In the genomic region with DNA sequence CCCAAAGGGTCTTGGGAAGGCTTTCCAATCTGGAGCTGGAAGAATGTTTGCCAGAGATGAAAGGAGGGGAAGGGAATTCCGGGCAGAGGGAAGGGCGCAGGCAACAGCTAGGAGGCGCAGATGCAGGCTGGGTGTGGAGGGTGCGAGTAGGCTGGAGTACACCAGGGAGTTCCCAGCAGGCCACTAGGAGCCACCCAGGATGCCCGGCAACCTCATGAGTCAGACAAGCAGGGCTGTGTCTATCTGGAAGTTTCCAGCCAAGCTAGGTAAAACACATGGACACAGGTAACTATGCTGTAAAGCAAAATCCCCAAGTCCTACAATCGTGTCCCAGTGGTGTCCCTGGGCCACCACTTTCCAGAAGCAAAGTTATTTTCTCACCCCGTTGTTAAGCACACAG, we compare ENCODE assay signal across 10 cellular contexts. TPM values are rescaled to one million over a fixed set of nuclear protein-coding genes. Genes with fewer than 3 reads are reported as not detected.
A peak's percentile ranks its signal among the peaks of the same experiment; 100 is the strongest.
DNase-seq lines count a peak whose midpoint lies in the region; TF ChIP-seq lines count a peak whose summit lies in the region.
"Had no signal": no experiment of that assay in that cellular context is flagged by ENCODE, and none has a peak within 500 bp of the region (broad histone marks: within the 10 kb centered on the region; RNA-seq: fewer than 3 reads in every experiment).

No MANE protein-coding gene starts in this region.

- no peak for TF ChIP-seq CTCF in testis (IDR thresholded peaks at IDR 0.05)

- H3K27ac Mint-ChIP-seq in activated CD4-positive, alpha-beta T cell treated with anti-CD3 and anti-CD28 coated beads, Interleukin-2, amount 10 ng/mL, durations not matched to agents 24 days and 14 days: peak overlapping the region; percentile 78
- no peak overlapping the region for H3K27ac Mint-ChIP-seq in activated CD4-positive, alpha-beta memory T cell treated with anti-CD3 and anti-CD28 coated beads, Interleukin-2, amount 10 ng/mL, durations not matched to agents 7 days and 5 days

- H3K27me3 ChIP-seq in iPS-15b (ENCODE audit: control insufficient read depth, insufficient read depth, low read length) (peaks cover 40% of the 10 kb centered on the region), testis (no peaks in the 10 kb centered on the region)

- peak overlapping the region; percentile 24 for H3K9ac ChIP-seq in iPS-15b (ENCODE audit: low read depth, low read length)

- CTCF ChIA-PET in activated CD4-positive, alpha-beta memory T cell treated with anti-CD3 and anti-CD28 coated beads, Interleukin-2, amount 10 ng/mL, durations not matched to agents 7 days and 5 days (lab: Charles Lee): no interaction called here

- H3K9me3 ChIP-seq in iPS-15b (ENCODE audit: control insufficient read depth, insufficient read depth, low read length): no peaks in the 10 kb centered on the region
- H3K9me3 ChIP-seq in testis: no peaks in the 10 kb centered on the region

- TF ChIP-seq POLR2A in testis (IDR thresholded peaks at IDR 0.05): no peak

- in situ Hi-C loops in KBM-7 (cut with MboI; ENCODE audit: low pct_unique_long_range_greater_than_20kb, low sequenced_read_pairs): no loop called here

- POLR2A ChIA-PET in activated CD4-positive, alpha-beta memory T cell treated with anti-CD3 and anti-CD28 coated beads, Interleukin-2, amount 10 ng/mL, durations not matched to agents 7 days and 5 days (lab: Charles Lee): interaction anchor here (1.1 to 5.6 kb wide), 3 partner anchors 13 to 61 kb away, joined by 3 to 31 read pairs (median 3); a partner anchor contains a TSS

- peaks cover 28% of the 10 kb centered on the region for H3K4me1 Mint-ChIP-seq in activated CD4-positive, alpha-beta T cell treated with anti-CD3 and anti-CD28 coated beads, Interleukin-2, amount 10 ng/mL, durations not matched to agents 24 days and 14 days
- peaks cover 35% of the 10 kb centered on the region for H3K4me1 Mint-ChIP-seq in activated CD4-positive, alpha-beta memory T cell treated with anti-CD3 and anti-CD28 coated beads, Interleukin-2, amount 10 ng/mL, durations not matched to agents 7 days and 5 days

- peaks cover 19% of the 10 kb centered on the region for H3K27me3 Mint-ChIP-seq in activated CD4-positive, alpha-beta T cell treated with anti-CD3 and anti-CD28 coated beads, Interleukin-2, amount 10 ng/mL, durations not matched to agents 24 days and 14 days
- H3K27me3 Mint-ChIP-seq in activated CD4-positive, alpha-beta memory T cell treated with anti-CD3 and anti-CD28 coated beads, Interleukin-2, amount 10 ng/mL, durations not matched to agents 7 days and 5 days: peaks cover 20% of the 10 kb centered on the region

- DNase-seq in activated CD4-positive, alpha-beta T cell treated with anti-CD3 and anti-CD28 coated beads, Interleukin-2, amount 10 ng/mL, durations not matched to agents 24 days and 14 days: no peak
- no peak for DNase-seq in activated CD4-positive, alpha-beta T cell treated with anti-CD3 and anti-CD28 coated beads for 4 hours
- no peak for DNase-seq in activated CD4-positive, alpha-beta memory T cell treated with anti-CD3 and anti-CD28 coated beads, Interleukin-2, amount 10 ng/mL, durations not matched to agents 7 days and 5 days
- no peak for DNase-seq in testis
- DNase-seq in KBM-7: no peak
- DNase-seq in mesenteric fat pad (ENCODE audit: low spot score): no peak
- DNase-seq in AML-193 (lab: John Stamatoyannopoulos, UW): no peak

- peak overlapping the region; percentile 84 to 91 for H3K27ac ChIP-seq in testis
- H3K27ac ChIP-seq: SK-N-MC had no signal

- no peak overlapping the region for H3K4me3 ChIP-seq in iPS-15b (ENCODE audit: low read depth, low read length)
- peak overlapping the region in 1 of 2 donors; percentile 77 for H3K4me3 ChIP-seq in testis

- no peaks in the 10 kb centered on the region for H3K9me3 Mint-ChIP-seq in activated CD4-positive, alpha-beta T cell treated with anti-CD3 and anti-CD28 coated beads, Interleukin-2, amount 10 ng/mL, durations not matched to agents 24 days and 14 days
- H3K9me3 Mint-ChIP-seq in activated CD4-positive, alpha-beta memory T cell treated with anti-CD3 and anti-CD28 coated beads, Interleukin-2, amount 10 ng/mL, durations not matched to agents 7 days and 5 days: no peaks in the 10 kb centered on the region

- no peaks in the 10 kb centered on the region for H3K36me3 Mint-ChIP-seq in activated CD4-positive, alpha-beta T cell treated with anti-CD3 and anti-CD28 coated beads, Interleukin-2, amount 10 ng/mL, durations not matched to agents 24 days and 14 days (ENCODE audit: low read depth)
- H3K36me3 Mint-ChIP-seq in activated CD4-positive, alpha-beta memory T cell treated with anti-CD3 and anti-CD28 coated beads, Interleukin-2, amount 10 ng/mL, durations not matched to agents 7 days and 5 days (ENCODE audit: low read depth): peaks cover 2% of the 10 kb centered on the region

- WGBS in testis, 2 donors: 47 to 48% methylated on average over 6 to 7 of the region's 7 CpGs

- peak overlapping the region; percentile 86 for H3K4me3 Mint-ChIP-seq in activated CD4-positive, alpha-beta T cell treated with anti-CD3 and anti-CD28 coated beads, Interleukin-2, amount 10 ng/mL, durations not matched to agents 24 days and 14 days
- H3K4me3 Mint-ChIP-seq in activated CD4-positive, alpha-beta memory T cell treated with anti-CD3 and anti-CD28 coated beads, Interleukin-2, amount 10 ng/mL, durations not matched to agents 7 days and 5 days: peak overlapping the region; percentile 78

- peaks cover 6% of the 10 kb centered on the region for H3K4me1 ChIP-seq in iPS-15b (ENCODE audit: control insufficient read depth, insufficient read depth, low read length)
- no peaks in the 10 kb centered on the region for H3K4me1 ChIP-seq in testis

- H3K36me3 ChIP-seq in iPS-15b (ENCODE audit: control insufficient read depth, insufficient read depth, low read length) (no peaks in the 10 kb centered on the region), testis (ENCODE audit: low read depth, missing control alignments) (no peaks in the 10 kb centered on the region)

- intact Hi-C loops in activated CD4-positive, alpha-beta T cell treated with anti-CD3 and anti-CD28 coated beads, Interleukin-2, amount 10 ng/mL, durations not matched to agents 24 days and 14 days (cut with micrococcal nuclease): loop anchor here (10.0 kb wide), 1 partner anchor 388 kb away; the partner anchor contains the start of genes EMC1 and MRTO4
- intact Hi-C loops in testis (cut with DNase I; ENCODE audit: low total_unique reads): loop anchor here (10.0 kb wide), 1 partner anchor 158 kb away; the partner anchor contains the start of gene CAPZB

RNA-seq across cellular contexts. Expression of gene NBL1, which starts 1.0 kb away (rescaled TPM):
- 51.7 and 54.1 TPM in 2 replicates for total RNA-seq in activated CD4-positive, alpha-beta T cell treated with anti-CD3 and anti-CD28 coated beads, Interleukin-2, amount 10 ng/mL, durations not matched to agents 24 days and 14 days
- 10 to 100 TPM; 25.4 to 29.8 TPM for total RNA-seq in activated CD4-positive, alpha-beta memory T cell treated with anti-CD3 and anti-CD28 coated beads, Interleukin-2, amount 10 ng/mL, durations not matched to agents 7 days and 5 days
- total RNA-seq in testis (10 to 100 TPM; 44.3 to 73.3 TPM), mesenteric fat pad (126 TPM)
- polyA plus RNA-seq in testis (ENCODE audit: insufficient read depth, low read depth, low replicate concordance): 141 TPM

RNA-seq across cellular contexts. Expression of gene HTR6, which starts 21.6 kb away (rescaled TPM):
- not detected in 2 replicates for total RNA-seq in activated CD4-positive, alpha-beta T cell treated with anti-CD3 and anti-CD28 coated beads, Interleukin-2, amount 10 ng/mL, durations not matched to agents 24 days and 14 days
- total RNA-seq in activated CD4-positive, alpha-beta memory T cell treated with anti-CD3 and anti-CD28 coated beads, Interleukin-2, amount 10 ng/mL, durations not matched to agents 7 days and 5 days: not detected
- total RNA-seq in testis (under 1 TPM; 0.55 to 0.68 TPM), mesenteric fat pad (not detected)
- polyA plus RNA-seq in testis (ENCODE audit: insufficient read depth, low read depth, low replicate concordance): 0.21 TPM
- total RNA-seq: pulmonary artery endothelial cell had no signal
